In the genomic region with DNA sequence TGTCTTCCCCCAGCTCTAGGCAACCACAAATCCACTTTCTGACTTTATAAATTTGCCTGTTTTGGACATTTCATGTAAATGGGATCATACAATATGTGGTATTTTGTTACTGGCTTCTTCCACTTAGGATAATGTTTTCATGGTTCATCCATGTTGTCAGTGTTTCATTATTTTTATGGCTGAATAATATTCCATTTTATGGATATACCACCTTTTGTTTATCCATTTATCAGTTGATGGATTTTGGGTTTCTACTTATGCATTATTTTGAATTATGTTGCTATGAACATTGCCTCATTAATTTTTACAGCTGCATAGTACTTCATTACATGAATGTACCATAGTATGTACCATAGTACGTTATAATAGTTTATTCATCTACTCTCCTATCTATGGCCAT, we compare ENCODE assay signal across 10 cellular contexts. TPM values are rescaled to one million over a fixed set of nuclear protein-coding genes. Genes with fewer than 3 reads are reported as not detected.
"Had no signal": no experiment of that assay in that cellular context is flagged by ENCODE, and none has a peak within 500 bp of the region (broad histone marks: within the 10 kb centered on the region; RNA-seq: fewer than 3 reads in every experiment).

No MANE protein-coding gene starts in this region.

- H3K4me3 ChIP-seq: GM23338 had no signal

- H3K9me3 Mint-ChIP-seq: GM23338, HFFc6, IgD-negative memory B cell had no signal

- H3K4me3 Mint-ChIP-seq: GM23338, H9, HFFc6, IgD-negative memory B cell had no signal

- DNase-seq: H9, HCEC 1CT, HFFc6, KBM-7 had no signal

- H3K27me3 Mint-ChIP-seq: IgD-negative memory B cell had no signal

- H3K27ac Mint-ChIP-seq: GM23338, H9, HFFc6 had no signal

- H3K27ac ChIP-seq: HL-60 had no signal

RNA-seq across cellular contexts. Expression of gene GSTT4, which starts 10.9 kb away (rescaled TPM):
- total RNA-seq: GM23338, H1, H9, HFFc6, HT1080 had no signal

RNA-seq across cellular contexts. Expression of gene GSTT2, which starts 36.2 kb away (rescaled TPM):
- total RNA-seq: GM23338, HepG2 had no signal

RNA-seq across cellular contexts. Expression of gene DDTL, which starts 49.5 kb away (rescaled TPM):
- total RNA-seq: H9 had no signal
